In genomic region chr20:62489186-62489939, GRCh38 we compare ENCODE assay signal across 14 cellular contexts. TPM values are rescaled to one million over a fixed set of nuclear protein-coding genes. Genes with fewer than 3 reads are reported as not detected.
DNase-seq lines count a peak whose midpoint lies in the region; ATAC-seq, FAIRE-seq and TF ChIP-seq lines count a peak whose summit lies in the region.
"Had no signal": no experiment of that assay in that cellular context is flagged by ENCODE, and none has a peak within 500 bp of the region (broad histone marks: within the 10 kb centered on the region; RNA-seq: fewer than 3 reads in every experiment).

No MANE protein-coding gene starts in this region.

- CTCF ChIA-PET in CD8-positive, alpha-beta memory T cell (lab: Charles Lee): interaction anchor here (0.6 kb wide), 1 partner anchor 54 kb away, joined by 3 read pairs; no protein-coding TSS in a partner anchor
- CTCF ChIA-PET in GM12878 (lab: Yijun Ruan, JAX): no interaction called here

- no peak overlapping the region for H2AFZ ChIP-seq in GM12878 (ENCODE audit: control insufficient read depth, low read depth, low read length)

- TF ChIP-seq CTCF in GM12878 (IDR thresholded peaks at IDR 0.05 in 2 of 3, conservative IDR thresholded peaks at IDR 0.05 in 1 of 3; ENCODE audit: control insufficient read depth in 2 of 3, extremely low read depth in 1 of 3, insufficient read depth in 1 of 3, low read depth in 3 of 3, low read length in 3 of 3): no peak
- TF ChIP-seq CTCF in mucosa of descending colon (IDR thresholded peaks at IDR 0.05): no peak

- H3K9ac ChIP-seq in GM12878 (ENCODE audit: control insufficient read depth, insufficient read depth, low read length): no peak overlapping the region

- peak overlapping the region; percentile 47 for H3K27ac ChIP-seq in CD8-positive, alpha-beta memory T cell (ENCODE audit: low read depth, low read length)
- H3K27ac ChIP-seq in GM12878 (ENCODE audit: control insufficient read depth, insufficient read depth): no peak overlapping the region

- H3K4me1 Mint-ChIP-seq in CD8-positive, alpha-beta memory T cell: no peaks in the 10 kb centered on the region

- POLR2A ChIA-PET in CD8-positive, alpha-beta memory T cell (lab: Charles Lee): no interaction called here
- POLR2A ChIA-PET in GM12878 (lab: Charles Lee): no interaction called here

- peaks cover 25 to 44% of the 10 kb centered on the region in 2 donors for H3K27me3 Mint-ChIP-seq in CD8-positive, alpha-beta memory T cell

- H3K36me3 Mint-ChIP-seq in CD8-positive, alpha-beta memory T cell: no peaks in the 10 kb centered on the region

- SMC1A ChIA-PET in GM12878 (lab: Charles Lee; ENCODE audit: uncharacterized antibody, unreplicated experiment): no interaction called here

- H3K4me2 ChIP-seq in GM12878 (ENCODE audit: control insufficient read depth, insufficient read depth): no peak overlapping the region

- in situ Hi-C loops in GM12878 (cut with MboI): no loop called here

- TF ChIP-seq POLR2A in GM12878 (IDR thresholded peaks at IDR 0.05; ENCODE audit: low read depth, low read length): no peak

- RAD21 ChIA-PET in GM12878 (lab: Charles Lee; ENCODE audit: unreplicated experiment): no interaction called here

- no peaks in the 10 kb centered on the region for H3K27me3 ChIP-seq in CD8-positive, alpha-beta memory T cell (ENCODE audit: insufficient read depth, low read length, poor library complexity, severe bottlenecking)
- peaks cover 5 to 9% of the 10 kb centered on the region in 2 experiments; a peak in 3 of 4 replicates for H3K27me3 ChIP-seq in GM12878 (replicated peaks in 1 of 2; ENCODE audit: control insufficient read depth in 2 of 2, insufficient read depth in 2 of 2, low read length in 1 of 2)

- TF ChIP-seq RAD21 in GM12878 (IDR thresholded peaks at IDR 0.05; ENCODE audit: insufficient read depth, low read depth, low read length): no peak

- no peak for TF ChIP-seq EP300 in GM12878 (IDR thresholded peaks at IDR 0.05; ENCODE audit: borderline replicate concordance in 1 of 2, control insufficient read depth in 1 of 2, low read depth in 2 of 2, low read length in 2 of 2)

- no peaks in the 10 kb centered on the region for H3K79me2 ChIP-seq in GM12878 (ENCODE audit: control insufficient read depth, insufficient read depth, low read length)

- no peaks in the 10 kb centered on the region for H3K4me1 ChIP-seq in CD8-positive, alpha-beta memory T cell (ENCODE audit: insufficient read depth, low read length)
- H3K4me1 ChIP-seq in GM12878 (ENCODE audit: control insufficient read depth, insufficient read depth, low read length): peaks cover 2% of the 10 kb centered on the region; the same call in 1 of the 2 replicates
- H3K4me1 ChIP-seq in mucosa of descending colon (ENCODE audit: low read depth): no peaks in the 10 kb centered on the region

- no peak overlapping the region for H3K27ac Mint-ChIP-seq in CD8-positive, alpha-beta memory T cell
- H3K27ac Mint-ChIP-seq: activated T-helper 2 cell treated with anti-CD3 and anti-CD28 coated beads, Interferon-gamma antibody, Interleukin-2, Interleukin-4, amounts not matched to agents 10 μg/mL and 5 μg/mL and 100 μg/mL, durations not matched to agents 14 hours and 24 hours and 36 hours had no signal

- intact Hi-C loops in GM12878 (cut with micrococcal nuclease; ENCODE audit: unreplicated experiment): no loop called here
- intact Hi-C loops in mucosa of descending colon (cut with DNase I, micrococcal nuclease): no loop called here
- intact Hi-C loops in head of caudate nucleus (cut with DNase I): no loop called here

- ATAC-seq in GM12878 (peak; percentile 45), mucosa of descending colon (peak; percentile 89), GM18498 (IDR thresholded peaks at IDR 0.05; ENCODE audit: unreplicated experiment) (no peak)

- FAIRE-seq in GM12878 (lab: Jason Lieb, UNC): no peak

- DNase-seq in CD8-positive, alpha-beta memory T cell: no peak
- peak in 54 of 76 experiments; percentile 19 to 75 (median 52) for DNase-seq in HUDEP-2 (lab: John Stamatoyannopoulos, UW; ENCODE audit: unreplicated experiment in 76 of 76)
- DNase-seq in GM12878 (ENCODE audit: low read depth, low spot score): no peak
- peak in 1 of 3 donors; percentile 15 for DNase-seq in mucosa of descending colon
- DNase-seq in NCI-H2171 (lab: John Stamatoyannopoulos, UW): no peak
- no peak for DNase-seq in stimulated activated CD4-positive, alpha-beta T cell treated with anti-CD3 and anti-CD28 coated beads, Interleukin-15, amount 100 ng/mL, for 24 hours
- no peak for DNase-seq in head of caudate nucleus
- DNase-seq: activated CD4-positive, alpha-beta T cell treated with anti-CD3 and anti-CD28 coated beads for 48 hours; effector CD8-positive, alpha-beta T cell; NCI-H510A; stimulated activated CD4-positive, alpha-beta T cell treated with anti-CD3 and anti-CD28 coated beads, Interleukin-4, amount 100 ng/mL, for 4 hours; stimulated activated naive CD4-positive, alpha-beta T cell treated with Interleukin-2 at 50 U/mL for 16 hours had no signal

- BruUV-seq in GM12878 (replicated peaks; lab: Mats Ljungman, UMichigan): no TSS peak

- H3K9me3 ChIP-seq in CD8-positive, alpha-beta memory T cell (ENCODE audit: low read length): no peaks in the 10 kb centered on the region
- H3K9me3 ChIP-seq in GM12878 (replicated peaks; ENCODE audit: control insufficient read depth, insufficient read depth, low read length) (no peaks in the 10 kb centered on the region), mucosa of descending colon (no peaks in the 10 kb centered on the region)

- no peak overlapping the region for H3K4me3 ChIP-seq in CD8-positive, alpha-beta memory T cell (ENCODE audit: low read length)
- no peak overlapping the region for H3K4me3 ChIP-seq in GM12878
- no peak overlapping the region for H3K4me3 ChIP-seq in mucosa of descending colon

- H3K36me3 ChIP-seq in CD8-positive, alpha-beta memory T cell (ENCODE audit: insufficient read depth, low read length): no peaks in the 10 kb centered on the region
- no peaks in the 10 kb centered on the region for H3K36me3 ChIP-seq in GM12878 (ENCODE audit: control insufficient read depth in 2 of 2, insufficient read depth in 2 of 2, low read length in 1 of 2)
- no peaks in the 10 kb centered on the region for H3K36me3 ChIP-seq in mucosa of descending colon (ENCODE audit: low read depth)

- H4K20me1 ChIP-seq in GM12878 (ENCODE audit: control insufficient read depth, insufficient read depth): no peaks in the 10 kb centered on the region

- no peak overlapping the region for H3K4me3 Mint-ChIP-seq in CD8-positive, alpha-beta memory T cell

- WGBS in GM12878 (ENCODE audit: insufficient coverage, insufficient replicate concordance, low lambda C conversion rate, missing lambda C conversion rate): 19% methylated on average over 18 of the region's 18 CpGs

- H3K9me3 Mint-ChIP-seq in CD8-positive, alpha-beta memory T cell: no peaks in the 10 kb centered on the region
- H3K9me3 Mint-ChIP-seq: activated T-helper 2 cell treated with anti-CD3 and anti-CD28 coated beads, Interferon-gamma antibody, Interleukin-2, Interleukin-4, amounts not matched to agents 10 μg/mL and 5 μg/mL and 100 μg/mL, durations not matched to agents 14 hours and 24 hours and 36 hours had no signal

TF ChIP-seq in GM12878, 131 proteins besides CTCF, POLR2A, EP300 and RAD21 (continues in another document):
- no peak for TF ChIP-seq POU2F2 (IDR thresholded peaks at IDR 0.05; ENCODE audit: borderline replicate concordance, low read depth, low read length)
- no peak for TF ChIP-seq ZBTB4 (CRISPR knock-in tag; IDR thresholded peaks at IDR 0.05)
- TF ChIP-seq STAT1 (conservative IDR thresholded peaks at IDR 0.05): no peak
- TF ChIP-seq BACH1 (IDR thresholded peaks at IDR 0.05; ENCODE audit: borderline replicate concordance): no peak
- no peak for TF ChIP-seq SREBF2 (IDR thresholded peaks at IDR 0.05; ENCODE audit: low read length)
- TF ChIP-seq BCL11A (IDR thresholded peaks at IDR 0.05; ENCODE audit: low read depth, low read length): no peak

RNA-seq across cellular contexts. Expression of gene GATA5, which starts 13.6 kb away (rescaled TPM):
- not detected for total RNA-seq in CD8-positive, alpha-beta memory T cell
- not detected for polyA plus RNA-seq in CD8-positive, alpha-beta memory T cell
- not detected in 2 replicates for total RNA-seq in GM12878 (2013; cell fraction: nucleolus; rRNA removed)
- total RNA-seq in GM12878 (2014; rRNA removed): not detected in 2 replicates
- not detected in 2 replicates for total RNA-seq in GM12878 (2014; rRNA removed; fragmentation: Illumina TruSeq; extraction: Trizol)
- total RNA-seq in GM12878 (2021): not detected in 2 replicates
- not detected for polyA plus RNA-seq in GM12878 (2011; ENCODE audit: low read depth)
- not detected in 2 replicates for polyA plus RNA-seq in GM12878 (2011; rRNA removed)
- polyA plus RNA-seq in GM12878 (2011; cell fraction: cytosol; rRNA removed): not detected in 2 replicates
- polyA plus RNA-seq in GM12878 (2011; cell fraction: nucleus; rRNA removed): not detected in 2 replicates
- not detected in 2 replicates for polyA plus RNA-seq in GM12878 (2012)
- polyA plus RNA-seq in GM12878 (2014; fragmentation: Illumina TruSeq; extraction: Trizol): not detected in 2 replicates
- not detected for polyA plus RNA-seq in GM12878 (2014; fragmentation: Nextera tagmentation; extraction: Ambion mirVana)
- polyA plus RNA-seq in GM12878 (2014; rRNA removed): not detected in 2 replicates
- not detected for polyA plus RNA-seq in GM12878 (2016; fragmentation: Nextera tagmentation; extraction: Ambion mirVana)
- not detected in 2 replicates for polyA minus RNA-seq in GM12878 (2011; rRNA and poly(A)+ RNA removed)
- not detected in 2 replicates for polyA minus RNA-seq in GM12878 (2011; cell fraction: cytosol; rRNA and poly(A)+ RNA removed)
- not detected in 2 replicates for polyA minus RNA-seq in GM12878 (2011; cell fraction: nucleus; rRNA and poly(A)+ RNA removed)
- under 1 TPM in 2 of 3 donors, not detected in 1; 0.14 to 0.22 TPM for total RNA-seq in mucosa of descending colon
- total RNA-seq: activated T-helper 2 cell treated with anti-CD3 and anti-CD28 coated beads, Interferon-gamma antibody, Interleukin-2, Interleukin-4, amounts not matched to agents 10 μg/mL and 5 μg/mL and 100 μg/mL, durations not matched to agents 14 hours and 24 hours and 36 hours had no signal

Comparison
In these comparisons a context has a peak if more than half of its experiments do, and no peak if none do; other contexts are left out.
1. DNase-seq: peak in HUDEP-2 (54 of 76); none in CD8-positive, alpha-beta memory T cell (0 of 5), GM12878 (single experiment), NCI-H2171 (single experiment), stimulated activated CD4-positive, alpha-beta T cell treated with anti-CD3 and anti-CD28 coated beads, Interleukin-15, amount 100 ng/mL, for 24 hours (single experiment) and head of caudate nucleus (0 of 42).